ENCODE assay signal across 17 cellular contexts in genomic region chr1:202286622-202287097, GRCh38. TPM values are rescaled to one million over a fixed set of nuclear protein-coding genes. Genes with fewer than 3 reads are reported as not detected.
DNase-seq lines count a peak whose midpoint lies in the region; ATAC-seq and TF ChIP-seq lines count a peak whose summit lies in the region.
"Had no signal": no experiment of that assay in that cellular context is flagged by ENCODE, and none has a peak within 500 bp of the region (broad histone marks: within the 10 kb centered on the region; RNA-seq: fewer than 3 reads in every experiment).

No MANE protein-coding gene starts in this region.

- peaks cover 47% of the 10 kb centered on the region for H3K4me1 Mint-ChIP-seq in nephron progenitor cell

- intact Hi-C loops in left lung (cut with DNase I): no loop called here

- no peaks in the 10 kb centered on the region for H3K9me3 Mint-ChIP-seq in nephron progenitor cell
- H3K9me3 Mint-ChIP-seq: activated CD8-positive, alpha-beta T cell treated with anti-CD3 and anti-CD28 coated beads for 36 hours; type B pancreatic cell had no signal

- no peaks in the 10 kb centered on the region for H3K36me3 ChIP-seq in left lung

- no peaks in the 10 kb centered on the region for H3K9me3 ChIP-seq in left lung

- TF ChIP-seq CTCF in AG09319 (IDR thresholded peaks at IDR 0.05; ENCODE audit: low read depth, low read length): peak; percentile 14
- no peak for TF ChIP-seq CTCF in nephron progenitor cell (IDR thresholded peaks at IDR 0.05)
- no peak for TF ChIP-seq CTCF in left lung (IDR thresholded peaks at IDR 0.05)

- H3K27ac Mint-ChIP-seq in nephron progenitor cell: no peak overlapping the region
- H3K27ac Mint-ChIP-seq: activated CD8-positive, alpha-beta T cell treated with anti-CD3 and anti-CD28 coated beads for 36 hours; T-helper 17 cell; type B pancreatic cell had no signal

- no peak overlapping the region for H3K4me3 Mint-ChIP-seq in nephron progenitor cell
- H3K4me3 Mint-ChIP-seq: activated CD8-positive, alpha-beta T cell treated with anti-CD3 and anti-CD28 coated beads for 36 hours; T-helper 17 cell; type B pancreatic cell had no signal

- H3K4me1 ChIP-seq in left lung: peaks cover 0 to 9% of the 10 kb centered on the region in 2 donors

- peaks cover 0 to 9% of the 10 kb centered on the region in 2 donors for H3K27me3 ChIP-seq in left lung
- H3K27me3 ChIP-seq: dorsolateral prefrontal cortex had no signal

- DNase-seq in AG09319 (ENCODE audit: extremely low read depth, low read depth) (peak; percentile 63), amniotic epithelial cell (ENCODE audit: low read depth) (peak; percentile 77), glomerular visceral epithelial cell (ENCODE audit: extremely low spot score) (peak; percentile 32), nephron progenitor cell (peak; percentile 26), left lung (no peak), cortex of kidney (lab: John Stamatoyannopoulos, UW) (no peak)
- DNase-seq: activated CD8-positive, alpha-beta T cell treated with anti-CD3 and anti-CD28 coated beads for 36 hours; activated naive CD4-positive, alpha-beta T cell treated with Interleukin-2 at 50 U/mL for 16 hours; dorsolateral prefrontal cortex; HCEC 1CT; NCI-H2081 treated with DMSO at 0.1 percent for 48 hours; OCI-M1; T-helper 17 cell had no signal

- ATAC-seq in HG02852 (IDR thresholded peaks at IDR 0.05; ENCODE audit: unreplicated experiment): no peak
- ATAC-seq in left lung: no peak
- ATAC-seq in HG03159 (IDR thresholded peaks at IDR 0.05; ENCODE audit: unreplicated experiment): no peak
- ATAC-seq: activated CD8-positive, alpha-beta T cell treated with anti-CD3 and anti-CD28 coated beads for 36 hours; sciatic nerve; T-helper 17 cell had no signal

- no peak overlapping the region for H3K4me3 ChIP-seq in left lung
- H3K4me3 ChIP-seq: dorsolateral prefrontal cortex had no signal

- no peaks in the 10 kb centered on the region for H3K36me3 Mint-ChIP-seq in nephron progenitor cell (ENCODE audit: low read depth)
- H3K36me3 Mint-ChIP-seq: type B pancreatic cell had no signal

- no peak overlapping the region for H3K27ac ChIP-seq in left lung
- H3K27ac ChIP-seq: dorsolateral prefrontal cortex had no signal

- H3K27me3 Mint-ChIP-seq in nephron progenitor cell (ENCODE audit: low read depth, poor library complexity): peaks cover 9% of the 10 kb centered on the region

RNA-seq across cellular contexts. Expression of gene UBE2T, which starts 55.1 kb away (rescaled TPM):
- total RNA-seq in left lung: 10 to 100 TPM; 10.9 to 11.9 TPM

Comparison
In these comparisons a context has a peak if more than half of its experiments do, and no peak if none do; other contexts are left out.
1. DNase-seq: peak in AG09319 (single experiment), amniotic epithelial cell (single experiment), glomerular visceral epithelial cell (single experiment) and nephron progenitor cell (single experiment); none in left lung (0 of 2) and cortex of kidney (single experiment).